23 cellular contexts compared by ENCODE assay signal in genomic region chr15:98690272-98690671, GRCh38. TPM values are rescaled to one million over a fixed set of nuclear protein-coding genes. Genes with fewer than 3 reads are reported as not detected.
DNase-seq lines count a peak whose midpoint lies in the region; ATAC-seq, FAIRE-seq and TF ChIP-seq lines count a peak whose summit lies in the region.
"Had no signal": no experiment of that assay in that cellular context is flagged by ENCODE, and none has a peak within 500 bp of the region (broad histone marks: within the 10 kb centered on the region; RNA-seq: fewer than 3 reads in every experiment).

No MANE protein-coding gene starts in this region.

- no peak overlapping the region for H3K4me2 ChIP-seq in HepG2 (ENCODE audit: low read depth, low read length)
- H3K4me2 ChIP-seq: PC-9 had no signal

- no peak overlapping the region for H3K4me3 Mint-ChIP-seq in glutamatergic neuron (ENCODE audit: unreplicated experiment)
- H3K4me3 Mint-ChIP-seq in endothelial cell (ENCODE audit: unreplicated experiment), result no peak overlapping the region
- H3K4me3 Mint-ChIP-seq: CD4-positive, alpha-beta T cell had no signal

- CTCF ChIA-PET in HepG2 (lab: Yijun Ruan, JAX; ENCODE audit: low intra/inter-chr PET ratio, low total read pairs), result no interaction called here

- WGBS in HepG2 (ENCODE audit: low lambda C conversion rate), result 94% methylated on average over 1 of the region's 1 CpG
- 13% methylated on average over 1 of the region's 1 CpG for WGBS in right lobe of liver (ENCODE audit: insufficient coverage, low coverage, low lambda C conversion rate, missing lambda C conversion rate)
- WGBS in stomach, 5 donors, result 10 to 36% (median 31%) methylated on average over 1 of the region's 1 CpG

- H3K36me3 ChIP-seq in HepG2 (replicated peaks in 1 of 2; ENCODE audit: control insufficient read depth in 1 of 2, insufficient read depth in 2 of 2, low read length in 2 of 2) (no peaks in the 10 kb centered on the region), right lobe of liver (no peaks in the 10 kb centered on the region), RWPE2 (ENCODE audit: low read depth) (no peaks in the 10 kb centered on the region), stomach (no peaks in the 10 kb centered on the region)

- TF ChIP-seq EP300 in HepG2 (IDR thresholded peaks at IDR 0.05; ENCODE audit: low read depth in 2 of 2, low read length in 2 of 2) (no peak), HepG2 (CRISPR knock-in tag; IDR thresholded peaks at IDR 0.05; ENCODE audit: borderline replicate concordance) (no peak), stomach (IDR thresholded peaks at IDR 0.05) (no peak)

- POLR2A ChIA-PET in HepG2 (lab: Yijun Ruan, JAX), result no interaction called here

- no peak for TF ChIP-seq RAD21 in HepG2 (CRISPR knock-in tag; IDR thresholded peaks at IDR 0.05)

- H3K27me3 Mint-ChIP-seq in glutamatergic neuron (ENCODE audit: unreplicated experiment) (peaks cover 5% of the 10 kb centered on the region), endothelial cell (ENCODE audit: unreplicated experiment) (peaks cover 1% of the 10 kb centered on the region)
- H3K27me3 Mint-ChIP-seq: CD4-positive, alpha-beta T cell had no signal

- H3K9ac ChIP-seq in HepG2 (ENCODE audit: insufficient read depth, low read depth, low read length), result no peak overlapping the region

- BruUV-seq in HepG2 (replicated peaks; lab: Mats Ljungman, UMichigan), result no TSS peak

- peaks cover 2% of the 10 kb centered on the region for H3K9me3 Mint-ChIP-seq in glutamatergic neuron (ENCODE audit: unreplicated experiment)
- H3K9me3 Mint-ChIP-seq in endothelial cell (ENCODE audit: unreplicated experiment), result no peaks in the 10 kb centered on the region
- H3K9me3 Mint-ChIP-seq: CD4-positive, alpha-beta T cell had no signal

- no peaks in the 10 kb centered on the region for H3K36me3 Mint-ChIP-seq in glutamatergic neuron (ENCODE audit: unreplicated experiment)
- H3K36me3 Mint-ChIP-seq in endothelial cell (ENCODE audit: low read depth, unreplicated experiment), result peaks cover 3% of the 10 kb centered on the region

- H3K9me3 ChIP-seq in HepG2 (ENCODE audit: low read length), result no peaks in the 10 kb centered on the region
- no peaks in the 10 kb centered on the region for H3K9me3 ChIP-seq in right lobe of liver
- no peaks in the 10 kb centered on the region for H3K9me3 ChIP-seq in RWPE2 (ENCODE audit: severe bottlenecking)
- H3K9me3 ChIP-seq in stomach, result no peaks in the 10 kb centered on the region
- H3K9me3 ChIP-seq: BE2C had no signal

- H3K4me1 Mint-ChIP-seq in glutamatergic neuron (ENCODE audit: low read depth, unreplicated experiment), result peaks cover 47% of the 10 kb centered on the region
- H3K4me1 Mint-ChIP-seq in endothelial cell (ENCODE audit: unreplicated experiment), result peaks cover 39% of the 10 kb centered on the region

- TF ChIP-seq POLR2A in HepG2 (IDR thresholded peaks at IDR 0.05; ENCODE audit: insufficient read depth in 1 of 2, low read depth in 2 of 2, low read length in 2 of 2) (no peak), right lobe of liver (IDR thresholded peaks at IDR 0.05) (no peak), stomach (IDR thresholded peaks at IDR 0.05) (no peak)

- peaks cover 66% of the 10 kb centered on the region for H4K20me1 ChIP-seq in HepG2 (ENCODE audit: insufficient read depth, low read length)

- no peak overlapping the region for H2AFZ ChIP-seq in HepG2 (ENCODE audit: low read length)
- H2AFZ ChIP-seq: PC-9 had no signal

- H3K79me2 ChIP-seq in HepG2 (ENCODE audit: insufficient read depth, low read length), result peaks cover 96% of the 10 kb centered on the region

- TF ChIP-seq CTCF in HepG2 (CRISPR knock-in tag; IDR thresholded peaks at IDR 0.05) (no peak), right lobe of liver (IDR thresholded peaks at IDR 0.05) (no peak), RWPE2 (IDR thresholded peaks at IDR 0.05; ENCODE audit: poor library complexity, severe bottlenecking) (no peak), glutamatergic neuron (IDR thresholded peaks at IDR 0.05; ENCODE audit: partially characterized antibody, unreplicated experiment) (no peak), endothelial cell (IDR thresholded peaks at IDR 0.05; ENCODE audit: unreplicated experiment) (no peak), stomach (IDR thresholded peaks at IDR 0.05) (no peak)

- no peak for FAIRE-seq in HepG2 (lab: Jason Lieb, UNC)
- FAIRE-seq: D721Med, G401.6, H54, K562 had no signal

- H3K27ac ChIP-seq in HepG2 (ENCODE audit: extremely low read length, insufficient read depth, low read length) (no peak overlapping the region), right lobe of liver (no peak overlapping the region), RWPE2 (ENCODE audit: poor library complexity, severe bottlenecking) (peak overlapping the region; percentile 26), stomach (no peak overlapping the region)

- H3K4me3 ChIP-seq in HepG2 (replicated peaks in 1 of 3; ENCODE audit: insufficient read depth in 1 of 3, low read depth in 2 of 3, low read length in 3 of 3) (no peak overlapping the region), right lobe of liver (no peak overlapping the region), RWPE2 (ENCODE audit: severe bottlenecking) (no peak overlapping the region), stomach (no peak overlapping the region)
- H3K4me3 ChIP-seq: K562, PC-9 had no signal

- in situ Hi-C loops in HepG2 (cut with HindIII; ENCODE audit: extremely low pct_ligation_motif_present, low pct_unique_long_range_greater_than_20kb), result no loop called here

- H3K27ac Mint-ChIP-seq in glutamatergic neuron (ENCODE audit: unreplicated experiment) (peak overlapping the region; percentile 17), endothelial cell (ENCODE audit: unreplicated experiment) (no peak overlapping the region)
- H3K27ac Mint-ChIP-seq: CD4-positive, alpha-beta T cell had no signal

- no peak for ATAC-seq in HepG2
- ATAC-seq in right lobe of liver, result no peak
- no peak for ATAC-seq in RWPE2 (ENCODE audit: low read depth)
- ATAC-seq in left lobe of liver, result no peak
- ATAC-seq: K562 had no signal

- no peaks in the 10 kb centered on the region for H3K27me3 ChIP-seq in HepG2 (ENCODE audit: control insufficient read depth in 1 of 2, insufficient read depth in 2 of 2, low read length in 2 of 2)
- no peaks in the 10 kb centered on the region for H3K27me3 ChIP-seq in right lobe of liver
- no peaks in the 10 kb centered on the region for H3K27me3 ChIP-seq in RWPE2 (ENCODE audit: insufficient read depth, poor library complexity, severe bottlenecking)
- H3K27me3 ChIP-seq in stomach, result no peaks in the 10 kb centered on the region
- H3K27me3 ChIP-seq: BE2C had no signal

- DNase-seq in HepG2 (ENCODE audit: low spot score) (no peak), right lobe of liver (no peak), RWPE2 (ENCODE audit: low spot score) (no peak), glutamatergic neuron (no peak), Kasumi-1 (lab: John Stamatoyannopoulos, UW) (no peak), left lobe of liver (ENCODE audit: low spot score) (no peak), endothelial cell (ENCODE audit: low spot score) (no peak), stomach (no peak)
- DNase-seq: 8988T; ACHN; CD4-positive, alpha-beta T cell; DMS53; MM.1S; NCI-H2029 treated with DMSO at 0.1 percent for 48 hours; NCI-H2227 treated with DMSO at 0.1 percent for 48 hours; NCI-H526 treated with DMSO at 0.1 percent for 48 hours; PC-9; SHP77 treated with DMSO at 0.1 percent for 48 hours had no signal

- intact Hi-C loops in HepG2 (cut with micrococcal nuclease; ENCODE audit: unreplicated experiment), result no loop called here
- intact Hi-C loops in right lobe of liver (cut with DNase I), result no loop called here
- intact Hi-C loops in stomach (cut with DNase I; ENCODE audit: low total_unique reads), result no loop called here

- peaks cover 82% of the 10 kb centered on the region for H3K4me1 ChIP-seq in HepG2 (ENCODE audit: insufficient read depth, low read length)
- no peaks in the 10 kb centered on the region for H3K4me1 ChIP-seq in right lobe of liver
- peaks cover 14% of the 10 kb centered on the region for H3K4me1 ChIP-seq in RWPE2 (ENCODE audit: insufficient read depth, poor library complexity, severe bottlenecking)
- H3K4me1 ChIP-seq in stomach, result peaks cover 14 to 83% (median 63%) of the 10 kb centered on the region in 4 donors

RNA-seq across cellular contexts. Expression of gene IGF1R, which starts 41.9 kb away (rescaled TPM):
- total RNA-seq in HepG2 (2016; rRNA removed; fragmentation: Illumina TruSeq; extraction: Trizol) (12.0 and 15.9 TPM in 2 replicates), right lobe of liver (1 to 10 TPM; 2.5 to 5.3 (median 3.8) TPM), glutamatergic neuron (ENCODE audit: unreplicated experiment) (145 TPM), left lobe of liver (3.3 TPM), endothelial cell (ENCODE audit: unreplicated experiment) (131 TPM), stomach (100 to 1,000 TPM in 1 of 5 donors, 10 to 100 TPM in 4; 40.3 to 131 (median 73.7) TPM)
- 22.3 and 26.4 TPM in 2 replicates for total RNA-seq in HepG2 (2016; cell fraction: cytosol; rRNA removed; fragmentation: Illumina TruSeq; extraction: Trizol; ENCODE audit: low read depth)
- 12.4 and 15.9 TPM in 2 replicates for total RNA-seq in HepG2 (2016; cell fraction: insoluble cytoplasmic fraction; rRNA removed; fragmentation: Illumina TruSeq; extraction: Trizol)
- total RNA-seq in HepG2 (2016; cell fraction: membrane; rRNA removed; fragmentation: Illumina TruSeq; extraction: Trizol), result 9.1 and 9.4 TPM in 2 replicates
- total RNA-seq in HepG2 (2016; cell fraction: nucleus; rRNA removed; fragmentation: Illumina TruSeq; extraction: Trizol), result 30.4 and 44.0 TPM in 2 replicates
- polyA plus RNA-seq in HepG2 (2011; rRNA removed) (18.4 and 22.8 TPM in 2 replicates), stomach (1 to 10 TPM; 2.3 to 4.8 (median 3.0) TPM)
- polyA plus RNA-seq in HepG2 (2011; cell fraction: cytosol; rRNA removed), result 18.9 and 21.0 TPM in 2 replicates
- 132 and 162 TPM in 2 replicates for polyA plus RNA-seq in HepG2 (2011; cell fraction: nucleus; rRNA removed)
- polyA plus RNA-seq in HepG2 (2012), result 24.6 and 26.4 TPM in 2 replicates
- 0.51 and 0.54 TPM in 2 replicates for polyA plus RNA-seq in HepG2 (2016; cell fraction: cytosol; fragmentation: Illumina TruSeq; extraction: Trizol; ENCODE audit: low read depth)
- polyA plus RNA-seq in HepG2 (2016; cell fraction: insoluble cytoplasmic fraction; fragmentation: Illumina TruSeq; extraction: Trizol; ENCODE audit: low read depth), result 5.1 and 6.9 TPM in 2 replicates
- 1.3 and 1.5 TPM in 2 replicates for polyA plus RNA-seq in HepG2 (2016; cell fraction: membrane; fragmentation: Illumina TruSeq; extraction: Trizol; ENCODE audit: low read depth)
- polyA plus RNA-seq in HepG2 (2016; cell fraction: nucleus; fragmentation: Illumina TruSeq; extraction: Trizol; ENCODE audit: insufficient read depth, low read depth), result 18.9 and 21.8 TPM in 2 replicates
- 153 and 191 TPM in 2 replicates for polyA minus RNA-seq in HepG2 (2011; rRNA and poly(A)+ RNA removed; ENCODE audit: low replicate concordance)
- 117 and 121 TPM in 2 replicates for polyA minus RNA-seq in HepG2 (2011; cell fraction: cytosol; rRNA and poly(A)+ RNA removed)
- polyA minus RNA-seq in HepG2 (2011; cell fraction: nucleus; rRNA and poly(A)+ RNA removed), result 127 TPM in 2 replicates
